In the genomic region with DNA sequence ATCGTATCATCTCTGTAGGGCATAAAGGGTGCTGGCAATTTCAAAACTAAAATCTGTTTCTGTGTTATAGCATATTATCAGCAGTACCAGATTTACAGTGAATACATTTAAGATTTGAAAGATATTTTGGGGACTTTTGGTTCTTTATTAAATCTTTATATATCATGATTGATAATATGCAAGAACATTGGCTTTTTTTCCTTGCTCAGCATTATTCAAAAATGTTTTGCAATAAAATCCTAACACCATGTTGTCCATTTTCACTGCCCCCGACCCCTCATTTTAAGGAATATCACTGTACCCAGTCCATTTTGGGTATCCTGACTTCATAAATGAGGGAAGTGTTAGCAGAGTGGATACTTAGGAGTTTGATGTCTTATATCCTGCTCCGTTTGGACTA, we compare ENCODE assay signal across 15 cellular contexts. TPM values are rescaled to one million over a fixed set of nuclear protein-coding genes. Genes with fewer than 3 reads are reported as not detected.
A peak's percentile ranks its signal among the peaks of the same experiment; 100 is the strongest.
DNase-seq lines count a peak whose midpoint lies in the region; TF ChIP-seq lines count a peak whose summit lies in the region.
"Had no signal": no experiment of that assay in that cellular context is flagged by ENCODE, and none has a peak within 500 bp of the region (broad histone marks: within the 10 kb centered on the region; RNA-seq: fewer than 3 reads in every experiment).

No MANE protein-coding gene starts in this region.

- H3K9me3 ChIP-seq in iPS-18a (ENCODE audit: control insufficient read depth, low read depth, low read length) (no peaks in the 10 kb centered on the region), SJCRH30 (replicated peaks) (no peaks in the 10 kb centered on the region)

- CTCF ChIA-PET in activated CD4-positive, alpha-beta memory T cell treated with anti-CD3 and anti-CD28 coated beads for 36 hours (lab: Charles Lee), result no interaction called here
- CTCF ChIA-PET in activated CD4-positive, alpha-beta memory T cell treated with anti-CD3 and anti-CD28 coated beads, Interleukin-2, amount 10 ng/mL, durations not matched to agents 7 days and 5 days (lab: Charles Lee), result interaction anchor here (0.7 to 3.8 kb wide), 3 partner anchors 14 to 37 kb away, joined by 3 to 19 read pairs (median 4); no protein-coding TSS in a partner anchor

- intact Hi-C loops in activated CD4-positive, alpha-beta memory T cell treated with anti-CD3 and anti-CD28 coated beads for 36 hours (cut with micrococcal nuclease), result no loop called here

- no peaks in the 10 kb centered on the region for H3K27me3 Mint-ChIP-seq in activated CD4-positive, alpha-beta memory T cell treated with anti-CD3 and anti-CD28 coated beads for 36 hours
- no peaks in the 10 kb centered on the region for H3K27me3 Mint-ChIP-seq in activated CD4-positive, alpha-beta memory T cell treated with anti-CD3 and anti-CD28 coated beads, Interleukin-2, amount 10 ng/mL, durations not matched to agents 7 days and 5 days
- no peaks in the 10 kb centered on the region for H3K27me3 Mint-ChIP-seq in IgD-negative memory B cell
- peaks cover 9% of the 10 kb centered on the region for H3K27me3 Mint-ChIP-seq in progenitor cell of endocrine pancreas
- H3K27me3 Mint-ChIP-seq: CD4-positive, alpha-beta T cell had no signal

- H3K36me3 Mint-ChIP-seq in activated CD4-positive, alpha-beta memory T cell treated with anti-CD3 and anti-CD28 coated beads for 36 hours, result peaks cover 14% of the 10 kb centered on the region
- peaks cover 27% of the 10 kb centered on the region for H3K36me3 Mint-ChIP-seq in activated CD4-positive, alpha-beta memory T cell treated with anti-CD3 and anti-CD28 coated beads, Interleukin-2, amount 10 ng/mL, durations not matched to agents 7 days and 5 days (ENCODE audit: low read depth)
- H3K36me3 Mint-ChIP-seq in IgD-negative memory B cell (peaks cover 3% of the 10 kb centered on the region), progenitor cell of endocrine pancreas (ENCODE audit: insufficient read depth) (no peaks in the 10 kb centered on the region)

- no peak for DNase-seq in activated CD4-positive, alpha-beta memory T cell treated with anti-CD3 and anti-CD28 coated beads for 36 hours
- no peak for DNase-seq in activated CD4-positive, alpha-beta memory T cell treated with anti-CD3 and anti-CD28 coated beads, Interleukin-2, amount 10 ng/mL, durations not matched to agents 7 days and 5 days
- no peak for DNase-seq in NCI-H2227 (lab: John Stamatoyannopoulos, UW; ENCODE audit: unreplicated experiment)
- DNase-seq in progenitor cell of endocrine pancreas (ENCODE audit: low spot score, unreplicated experiment), result no peak
- DNase-seq in SJCRH30, result no peak
- DNase-seq: ACHN; C1 segment of cervical spinal cord; Calu3; CD4-positive, alpha-beta T cell; DMS 273 treated with DMSO at 0.1 percent for 48 hours; H7 had no signal

- peaks cover 79% of the 10 kb centered on the region for H3K4me1 Mint-ChIP-seq in activated CD4-positive, alpha-beta memory T cell treated with anti-CD3 and anti-CD28 coated beads for 36 hours (ENCODE audit: low read depth)
- peaks cover 86% of the 10 kb centered on the region for H3K4me1 Mint-ChIP-seq in activated CD4-positive, alpha-beta memory T cell treated with anti-CD3 and anti-CD28 coated beads, Interleukin-2, amount 10 ng/mL, durations not matched to agents 7 days and 5 days
- H3K4me1 Mint-ChIP-seq in IgD-negative memory B cell, result peaks cover 46 to 50% (median 47%) of the 10 kb centered on the region in 3 donors
- H3K4me1 Mint-ChIP-seq in progenitor cell of endocrine pancreas (ENCODE audit: low read depth), result no peaks in the 10 kb centered on the region

- H3K9ac ChIP-seq in iPS-18a (ENCODE audit: low read length), result peak overlapping the region; percentile 2

- H3K4me3 Mint-ChIP-seq in activated CD4-positive, alpha-beta memory T cell treated with anti-CD3 and anti-CD28 coated beads for 36 hours, result no peak overlapping the region
- no peak overlapping the region for H3K4me3 Mint-ChIP-seq in activated CD4-positive, alpha-beta memory T cell treated with anti-CD3 and anti-CD28 coated beads, Interleukin-2, amount 10 ng/mL, durations not matched to agents 7 days and 5 days
- H3K4me3 Mint-ChIP-seq in IgD-negative memory B cell (peak overlapping the region in 3 of 4 donors; percentile 52 to 92 (median 90)), progenitor cell of endocrine pancreas (ENCODE audit: low read depth) (no peak overlapping the region)
- H3K4me3 Mint-ChIP-seq: CD4-positive, alpha-beta T cell; GM23338 had no signal

- H3K27ac ChIP-seq in iPS-18a (ENCODE audit: low read length) (no peak overlapping the region), SJCRH30 (no peak overlapping the region)
- H3K27ac ChIP-seq: 22Rv1 had no signal

- TF ChIP-seq CTCF in progenitor cell of endocrine pancreas (IDR thresholded peaks at IDR 0.05; ENCODE audit: unreplicated experiment), result no peak

- H3K27me3 ChIP-seq in iPS-18a (ENCODE audit: control insufficient read depth, insufficient read depth, low read length) (no peaks in the 10 kb centered on the region), SJCRH30 (no peaks in the 10 kb centered on the region)

- POLR2A ChIA-PET in activated CD4-positive, alpha-beta memory T cell treated with anti-CD3 and anti-CD28 coated beads for 36 hours (lab: Charles Lee), result interaction anchor here (3.6 to 5.3 kb wide), 2 partner anchors 17 to 25 kb away, joined by 22 to 36 read pairs; partner anchors contain the start of genes FARS2 and LYRM4
- POLR2A ChIA-PET in activated CD4-positive, alpha-beta memory T cell treated with anti-CD3 and anti-CD28 coated beads, Interleukin-2, amount 10 ng/mL, durations not matched to agents 7 days and 5 days (lab: Charles Lee), result interaction anchor here (3.2 to 5.5 kb wide), 2 partner anchors 7 to 16 kb away, joined by 10 to 62 read pairs; partner anchors contain the start of genes FARS2 and LYRM4

- H3K36me3 ChIP-seq in iPS-18a (ENCODE audit: control insufficient read depth, low read depth, low read length) (no peaks in the 10 kb centered on the region), SJCRH30 (no peaks in the 10 kb centered on the region)

- no peaks in the 10 kb centered on the region for H3K9me3 Mint-ChIP-seq in activated CD4-positive, alpha-beta memory T cell treated with anti-CD3 and anti-CD28 coated beads for 36 hours
- H3K9me3 Mint-ChIP-seq in activated CD4-positive, alpha-beta memory T cell treated with anti-CD3 and anti-CD28 coated beads, Interleukin-2, amount 10 ng/mL, durations not matched to agents 7 days and 5 days, result no peaks in the 10 kb centered on the region
- H3K9me3 Mint-ChIP-seq in IgD-negative memory B cell (no peaks in the 10 kb centered on the region), progenitor cell of endocrine pancreas (ENCODE audit: low read depth) (no peaks in the 10 kb centered on the region)
- H3K9me3 Mint-ChIP-seq: CD4-positive, alpha-beta T cell; GM23338 had no signal

- peak overlapping the region; percentile 55 for H3K27ac Mint-ChIP-seq in activated CD4-positive, alpha-beta memory T cell treated with anti-CD3 and anti-CD28 coated beads for 36 hours
- H3K27ac Mint-ChIP-seq in activated CD4-positive, alpha-beta memory T cell treated with anti-CD3 and anti-CD28 coated beads, Interleukin-2, amount 10 ng/mL, durations not matched to agents 7 days and 5 days, result no peak overlapping the region
- H3K27ac Mint-ChIP-seq in IgD-negative memory B cell (peak overlapping the region in 2 of 3 donors; percentile 14 to 69), progenitor cell of endocrine pancreas (no peak overlapping the region)
- H3K27ac Mint-ChIP-seq: CD4-positive, alpha-beta T cell had no signal

- H3K4me1 ChIP-seq in iPS-18a (ENCODE audit: control insufficient read depth, low read depth, low read length), result peaks cover 10% of the 10 kb centered on the region
- H3K4me1 ChIP-seq in SJCRH30, result no peaks in the 10 kb centered on the region

- H3K4me3 ChIP-seq in iPS-18a (ENCODE audit: low read length) (no peak overlapping the region), SJCRH30 (no peak overlapping the region)
- H3K4me3 ChIP-seq: GM23338 had no signal

RNA-seq across cellular contexts. Expression of gene FARS2, which starts 16.3 kb away (rescaled TPM):
- total RNA-seq in activated CD4-positive, alpha-beta memory T cell treated with anti-CD3 and anti-CD28 coated beads for 36 hours, result 10 to 100 TPM; 22.7 to 23.7 TPM
- 10 to 100 TPM; 17.6 to 18.7 TPM for total RNA-seq in activated CD4-positive, alpha-beta memory T cell treated with anti-CD3 and anti-CD28 coated beads, Interleukin-2, amount 10 ng/mL, durations not matched to agents 7 days and 5 days
- polyA plus RNA-seq in IgD-negative memory B cell, result 32.8 TPM
- total RNA-seq in progenitor cell of endocrine pancreas, result 20.2 and 20.8 TPM in 2 replicates
- total RNA-seq in SJCRH30 (2014; rRNA removed; shearing (Covaris generic)), result 10.5 and 12.9 TPM in 2 replicates

RNA-seq across cellular contexts. Expression of gene LYRM4, which starts 16.8 kb away (rescaled TPM):
- total RNA-seq in activated CD4-positive, alpha-beta memory T cell treated with anti-CD3 and anti-CD28 coated beads for 36 hours, result 10 to 100 TPM; 50.6 to 53.6 TPM
- total RNA-seq in activated CD4-positive, alpha-beta memory T cell treated with anti-CD3 and anti-CD28 coated beads, Interleukin-2, amount 10 ng/mL, durations not matched to agents 7 days and 5 days, result 10 to 100 TPM; 21.2 to 22.7 TPM
- 36.3 TPM for polyA plus RNA-seq in IgD-negative memory B cell
- 34.4 and 34.5 TPM in 2 replicates for total RNA-seq in progenitor cell of endocrine pancreas
- 36.5 and 37.3 TPM in 2 replicates for total RNA-seq in SJCRH30 (2014; rRNA removed; shearing (Covaris generic))

Comparison
In these comparisons a context has a peak if more than half of its experiments do, and no peak if none do; other contexts are left out.
1. H3K27ac Mint-ChIP-seq: peak in activated CD4-positive, alpha-beta memory T cell treated with anti-CD3 and anti-CD28 coated beads for 36 hours (single experiment) and IgD-negative memory B cell (2 of 3); none in activated CD4-positive, alpha-beta memory T cell treated with anti-CD3 and anti-CD28 coated beads, Interleukin-2, amount 10 ng/mL, durations not matched to agents 7 days and 5 days (single experiment) and progenitor cell of endocrine pancreas (single experiment).
2. H3K4me3 Mint-ChIP-seq: peak in IgD-negative memory B cell (3 of 4); none in activated CD4-positive, alpha-beta memory T cell treated with anti-CD3 and anti-CD28 coated beads for 36 hours (single experiment), activated CD4-positive, alpha-beta memory T cell treated with anti-CD3 and anti-CD28 coated beads, Interleukin-2, amount 10 ng/mL, durations not matched to agents 7 days and 5 days (single experiment) and progenitor cell of endocrine pancreas (single experiment).